Comparison of ENCODE assay signal across 8 cellular contexts in the genomic region with DNA sequence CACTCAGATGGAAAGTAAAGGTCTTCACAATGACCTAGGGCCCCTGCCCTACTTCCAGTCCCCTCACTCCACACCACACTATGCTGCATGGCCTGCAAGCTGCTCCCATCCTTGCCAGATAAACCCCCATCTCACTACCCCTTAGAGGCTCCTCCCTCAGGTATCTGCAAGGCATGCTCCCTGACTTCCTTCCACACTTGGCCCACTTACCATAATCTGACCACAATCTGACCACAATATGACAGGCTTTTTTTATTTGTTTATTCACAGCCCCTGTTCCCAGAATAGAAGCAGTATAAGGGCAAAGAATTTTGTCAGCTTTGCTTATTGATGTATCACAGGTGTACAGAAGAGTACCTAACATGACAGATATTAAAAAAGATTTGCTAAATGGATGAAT.
A peak's percentile ranks its signal among the peaks of the same experiment; 100 is the strongest.
DNase-seq lines count a peak whose midpoint lies in the region; ATAC-seq and TF ChIP-seq lines count a peak whose summit lies in the region.

No MANE protein-coding gene starts in this region.

- peaks cover 68% of the 10 kb centered on the region for H4K20me1 ChIP-seq in DND-41 (ENCODE audit: insufficient read depth, low read length)

- H3K9ac ChIP-seq in DND-41 (ENCODE audit: low read depth, low read length): no peak overlapping the region

- TF ChIP-seq POLR2A in sigmoid colon (IDR thresholded peaks at IDR 0.05): no peak

- no peak overlapping the region for H2AFZ ChIP-seq in DND-41 (ENCODE audit: low read depth, low read length)

- POLR2A ChIA-PET in HEK293T (lab: Yijun Ruan, JAX): no interaction called here

- H3K27ac ChIP-seq in DND-41 (ENCODE audit: low read length): no peak overlapping the region
- H3K27ac ChIP-seq in sigmoid colon: no peak overlapping the region

- peak; percentile 61 for DNase-seq in DND-41
- DNase-seq in SW480 (ENCODE audit: low spot score): peak; percentile 44
- no peak for DNase-seq in GM13977 (ENCODE audit: low spot score)
- no peak for DNase-seq in HEK293T (ENCODE audit: extremely low spot score)
- no peak for DNase-seq in sigmoid colon

- H3K79me2 ChIP-seq in DND-41 (ENCODE audit: insufficient read depth, low read length): no peaks in the 10 kb centered on the region

- no peak overlapping the region for H3K4me3 ChIP-seq in DND-41 (ENCODE audit: low read depth in 1 of 2, low read length in 2 of 2)
- H3K4me3 ChIP-seq in sigmoid colon: no peak overlapping the region

- TF ChIP-seq EP300 in sigmoid colon (IDR thresholded peaks at IDR 0.05): no peak

- TF ChIP-seq CTCF in DND-41 (IDR thresholded peaks at IDR 0.05; ENCODE audit: borderline replicate concordance, extremely low read depth, low read length, poor library complexity, severe bottlenecking) (no peak), GM13977 (IDR thresholded peaks at IDR 0.05; ENCODE audit: extremely low read depth, insufficient read depth, missing control alignments) (no peak), sigmoid colon (IDR thresholded peaks at IDR 0.05) (no peak)

- intact Hi-C loops in sigmoid colon (cut with DNase I): no loop called here

- ATAC-seq in DND-41 (ENCODE audit: insufficient read depth, low read depth) (peak; percentile 97), HG02884 (IDR thresholded peaks at IDR 0.05; ENCODE audit: unreplicated experiment) (peak; percentile 23), esophagus mucosa (peak; percentile 29), HG03139 (IDR thresholded peaks at IDR 0.05; ENCODE audit: unreplicated experiment) (no peak)

- no peaks in the 10 kb centered on the region for H3K36me3 ChIP-seq in DND-41 (ENCODE audit: insufficient read depth, low read length)
- H3K36me3 ChIP-seq in sigmoid colon: no peaks in the 10 kb centered on the region

- H3K27me3 ChIP-seq in DND-41 (ENCODE audit: insufficient read depth, low read length, poor library complexity) (peaks cover 33% of the 10 kb centered on the region), sigmoid colon (no peaks in the 10 kb centered on the region)

- peak overlapping the region; percentile 30 for H3K4me2 ChIP-seq in DND-41 (ENCODE audit: insufficient read depth, low read length)

- H3K9me3 ChIP-seq in DND-41 (ENCODE audit: insufficient read depth, low read length, severe bottlenecking): no peaks in the 10 kb centered on the region
- no peaks in the 10 kb centered on the region for H3K9me3 ChIP-seq in sigmoid colon

- CTCF ChIA-PET in HEK293T (lab: Yijun Ruan, JAX): no interaction called here

- H3K4me1 ChIP-seq in DND-41 (ENCODE audit: insufficient read depth, low read length) (peaks cover 23% of the 10 kb centered on the region), sigmoid colon (peaks cover 0 to 77% (median 50%) of the 10 kb centered on the region in 4 donors)

- in situ Hi-C loops in GM13977 (cut with MboI; ENCODE audit: low pct_unique_long_range_greater_than_20kb, low sequenced_read_pairs, unreplicated experiment): no loop called here

TF ChIP-seq in HEK293T, 16 proteins besides CTCF, POLR2A, EP300 and RAD21:
- TF ChIP-seq TARDBP (IDR thresholded peaks at IDR 0.05) (no peak), L3MBTL2 (conservative IDR thresholded peaks at IDR 0.05) (no peak), SUZ12 (IDR thresholded peaks at IDR 0.05) (no peak), CTBP1 (IDR thresholded peaks at IDR 0.05; ENCODE audit: borderline replicate concordance) (no peak), FOXA1 (IDR thresholded peaks at IDR 0.05) (no peak), HDGF (IDR thresholded peaks at IDR 0.05; ENCODE audit: borderline replicate concordance) (no peak), NFRKB (IDR thresholded peaks at IDR 0.05) (no peak), FOXM1 (IDR thresholded peaks at IDR 0.05; ENCODE audit: borderline replicate concordance) (no peak), ZNF384 (IDR thresholded peaks at IDR 0.05) (no peak), BHLHE40 (IDR thresholded peaks at IDR 0.05; ENCODE audit: borderline replicate concordance) (no peak), LEF1 (IDR thresholded peaks at IDR 0.05; ENCODE audit: borderline replicate concordance) (no peak), ARNT (IDR thresholded peaks at IDR 0.05) (no peak), FOXK2 (IDR thresholded peaks at IDR 0.05) (no peak), ELF4 (IDR thresholded peaks at IDR 0.05) (no peak), SP1 (IDR thresholded peaks at IDR 0.05) (no peak)
- TF ChIP-seq, protein P1, sequence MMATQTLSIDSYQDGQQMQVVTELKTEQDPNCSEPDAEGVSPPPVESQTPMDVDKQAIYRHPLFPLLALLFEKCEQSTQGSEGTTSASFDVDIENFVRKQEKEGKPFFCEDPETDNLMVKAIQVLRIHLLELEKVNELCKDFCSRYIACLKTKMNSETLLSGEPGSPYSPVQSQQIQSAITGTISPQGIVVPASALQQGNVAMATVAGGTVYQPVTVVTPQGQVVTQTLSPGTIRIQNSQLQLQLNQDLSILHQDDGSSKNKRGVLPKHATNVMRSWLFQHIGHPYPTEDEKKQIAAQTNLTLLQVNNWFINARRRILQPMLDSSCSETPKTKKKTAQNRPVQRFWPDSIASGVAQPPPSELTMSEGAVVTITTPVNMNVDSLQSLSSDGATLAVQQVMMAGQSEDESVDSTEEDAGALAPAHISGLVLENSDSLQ (IDR thresholded peaks at IDR 0.05): no peak

Comparison
In these comparisons a context has a peak if more than half of its experiments do, and no peak if none do; other contexts are left out.
1. DNase-seq: peak in DND-41 (single experiment) and SW480 (single experiment); none in GM13977 (single experiment), HEK293T (single experiment) and sigmoid colon (single experiment).